Comparison of ENCODE assay signal across 1 cellular context in the genomic region with DNA sequence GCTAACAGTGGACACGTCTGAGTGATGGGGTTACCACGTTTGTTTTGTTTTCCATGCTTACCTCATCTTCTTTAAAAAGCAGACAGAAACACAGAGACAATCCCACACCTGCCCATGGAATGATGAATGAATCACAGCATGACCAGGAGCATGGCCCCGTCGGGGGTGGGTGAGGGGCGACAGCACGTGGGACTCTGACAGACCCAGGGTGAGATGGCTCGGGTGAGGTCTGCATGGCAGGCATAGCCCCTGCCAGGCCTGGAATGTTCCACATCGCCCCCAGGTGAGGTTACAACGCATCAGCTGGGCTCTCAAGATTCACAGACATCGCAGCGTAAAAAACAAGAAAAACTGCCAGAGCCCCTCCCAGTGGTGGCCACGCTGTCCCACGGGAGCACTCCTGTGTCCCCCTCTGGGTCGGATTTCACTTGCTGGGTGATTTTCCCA.
TF ChIP-seq lines count a peak whose summit lies in the region.

No MANE protein-coding gene starts in this region.

TF ChIP-seq in GM12878, 131 proteins besides CTCF, POLR2A, EP300 and RAD21 (continued from another document):
- TF ChIP-seq SUZ12 (IDR thresholded peaks at IDR 0.05; ENCODE audit: unreplicated experiment) (no peak), RCOR1 (conservative IDR thresholded peaks at IDR 0.05; ENCODE audit: low read depth, low read length) (no peak), EED (IDR thresholded peaks at IDR 0.05; ENCODE audit: low read depth) (no peak), NR2C1 (IDR thresholded peaks at IDR 0.05) (no peak), MEF2A (IDR thresholded peaks at IDR 0.05; ENCODE audit: insufficient read depth, low read depth, low read length) (no peak), JUNB (IDR thresholded peaks at IDR 0.05) (no peak), CBX3 (IDR thresholded peaks at IDR 0.05; ENCODE audit: borderline replicate concordance, low read depth) (no peak), NKRF (conservative IDR thresholded peaks at IDR 0.05) (no peak)
- TF ChIP-seq, protein P1, sequence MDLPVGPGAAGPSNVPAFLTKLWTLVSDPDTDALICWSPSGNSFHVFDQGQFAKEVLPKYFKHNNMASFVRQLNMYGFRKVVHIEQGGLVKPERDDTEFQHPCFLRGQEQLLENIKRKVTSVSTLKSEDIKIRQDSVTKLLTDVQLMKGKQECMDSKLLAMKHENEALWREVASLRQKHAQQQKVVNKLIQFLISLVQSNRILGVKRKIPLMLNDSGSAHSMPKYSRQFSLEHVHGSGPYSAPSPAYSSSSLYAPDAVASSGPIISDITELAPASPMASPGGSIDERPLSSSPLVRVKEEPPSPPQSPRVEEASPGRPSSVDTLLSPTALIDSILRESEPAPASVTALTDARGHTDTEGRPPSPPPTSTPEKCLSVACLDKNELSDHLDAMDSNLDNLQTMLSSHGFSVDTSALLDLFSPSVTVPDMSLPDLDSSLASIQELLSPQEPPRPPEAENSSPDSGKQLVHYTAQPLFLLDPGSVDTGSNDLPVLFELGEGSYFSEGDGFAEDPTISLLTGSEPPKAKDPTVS (IDR thresholded peaks at IDR 0.05; ENCODE audit: low read depth, low read length): no peak
- TF ChIP-seq, protein P2, sequence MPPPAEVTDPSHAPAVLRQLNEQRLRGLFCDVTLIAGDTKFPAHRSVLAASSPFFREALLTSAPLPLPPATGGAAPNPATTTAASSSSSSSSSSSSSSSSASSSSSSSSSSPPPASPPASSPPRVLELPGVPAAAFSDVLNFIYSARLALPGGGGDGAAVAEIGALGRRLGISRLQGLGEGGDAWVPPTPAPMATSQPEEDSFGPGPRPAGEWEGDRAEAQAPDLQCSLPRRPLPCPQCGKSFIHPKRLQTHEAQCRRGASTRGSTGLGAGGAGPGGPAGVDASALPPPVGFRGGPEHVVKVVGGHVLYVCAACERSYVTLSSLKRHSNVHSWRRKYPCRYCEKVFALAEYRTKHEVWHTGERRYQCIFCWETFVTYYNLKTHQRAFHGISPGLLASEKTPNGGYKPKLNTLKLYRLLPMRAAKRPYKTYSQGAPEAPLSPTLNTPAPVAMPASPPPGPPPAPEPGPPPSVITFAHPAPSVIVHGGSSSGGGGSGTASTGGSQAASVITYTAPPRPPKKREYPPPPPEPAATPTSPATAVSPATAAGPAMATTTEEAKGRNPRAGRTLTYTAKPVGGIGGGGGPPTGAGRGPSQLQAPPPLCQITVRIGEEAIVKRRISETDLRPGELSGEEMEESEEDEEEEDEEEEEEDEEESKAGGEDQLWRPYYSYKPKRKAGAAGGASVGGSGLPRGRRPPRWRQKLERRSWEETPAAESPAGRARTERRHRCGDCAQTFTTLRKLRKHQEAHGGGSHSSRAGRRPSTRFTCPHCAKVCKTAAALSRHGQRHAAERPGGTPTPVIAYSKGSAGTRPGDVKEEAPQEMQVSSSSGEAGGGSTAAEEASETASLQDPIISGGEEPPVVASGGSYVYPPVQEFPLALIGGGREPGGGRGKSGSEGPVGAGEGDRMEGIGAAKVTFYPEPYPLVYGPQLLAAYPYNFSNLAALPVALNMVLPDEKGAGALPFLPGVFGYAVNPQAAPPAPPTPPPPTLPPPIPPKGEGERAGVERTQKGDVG (CRISPR knock-in tag; IDR thresholded peaks at IDR 0.05): no peak
